Comparison of ENCODE assay signal across 24 cellular contexts in the genomic region with DNA sequence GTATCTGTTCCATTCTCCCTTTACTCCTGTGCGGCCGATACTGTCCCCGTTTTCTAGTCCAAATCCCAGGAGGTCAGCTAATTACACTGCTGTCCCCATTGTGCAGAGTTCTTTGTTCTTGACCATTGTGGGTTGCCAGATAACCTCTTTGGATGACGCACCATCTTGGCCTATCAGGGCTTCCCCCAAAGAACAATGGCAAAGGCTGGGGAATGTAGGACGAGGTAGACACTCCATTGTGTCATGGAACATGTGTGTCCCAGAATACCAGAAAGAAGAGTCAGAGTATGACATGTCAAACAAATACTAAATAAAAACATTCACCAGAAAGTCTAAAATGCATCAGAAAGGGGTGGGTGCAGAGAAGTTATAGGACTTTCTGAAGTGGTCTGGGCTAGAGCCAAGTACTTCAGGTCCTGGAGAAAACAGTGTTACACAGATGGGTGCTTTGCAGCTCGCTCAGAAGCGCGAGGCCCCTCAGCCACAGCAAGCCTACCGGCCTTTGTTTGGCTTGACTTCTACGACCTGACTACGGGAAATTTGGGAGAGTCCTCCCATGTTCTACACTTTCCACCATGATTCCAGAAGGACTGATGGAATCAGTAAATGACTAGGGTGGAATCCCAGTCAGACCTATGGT.
DNase-seq lines count a peak whose midpoint lies in the region; ATAC-seq, FAIRE-seq and TF ChIP-seq lines count a peak whose summit lies in the region.
"Had no signal": no experiment of that assay in that cellular context is flagged by ENCODE, and none has a peak within 500 bp of the region (broad histone marks: within the 10 kb centered on the region; RNA-seq: fewer than 3 reads in every experiment).

No MANE protein-coding gene starts in this region.

- H3K9me3 ChIP-seq in K562 (replicated peaks; ENCODE audit: control insufficient read depth, insufficient read depth, low read depth, low read length) (no peaks in the 10 kb centered on the region), neuronal stem cell (replicated peaks in 1 of 2; ENCODE audit: control insufficient read depth in 2 of 2, insufficient read depth in 1 of 2, low read depth in 1 of 2, low read length in 2 of 2) (peaks cover 0 to 2% of the 10 kb centered on the region in 2 donors)
- H3K9me3 ChIP-seq: BLaER1, Caco-2, HAP-1 had no signal

- H3K36me3 ChIP-seq in K562 (ENCODE audit: control insufficient read depth, insufficient read depth, low read length) (no peaks in the 10 kb centered on the region), neuronal stem cell (replicated peaks in 1 of 2; ENCODE audit: control insufficient read depth in 2 of 2, insufficient read depth in 2 of 2, low read length in 2 of 2) (no peaks in the 10 kb centered on the region)
- H3K36me3 ChIP-seq: BLaER1, HAP-1 had no signal

- CTCF ChIA-PET in activated CD4-positive, alpha-beta T cell treated with anti-CD3 and anti-CD28 coated beads, Interleukin-2, amount 10 ng/mL, durations not matched to agents 7 days and 5 days (lab: Charles Lee) = interaction anchor here (1.3 kb wide), 1 partner anchor 23 kb away, joined by 5 read pairs; no protein-coding TSS in a partner anchor
- CTCF ChIA-PET in K562 (lab: Yijun Ruan, JAX; ENCODE audit: low intra/inter-chr PET ratio) = no interaction called here

- no peak overlapping the region for H2BK5ac ChIP-seq in neuronal stem cell (ENCODE audit: low read length)

- ATAC-seq in K562 (no peak), GM18907 (IDR thresholded peaks at IDR 0.05; ENCODE audit: unreplicated experiment) (no peak)
- no peak for ATAC-seq in natural killer cell treated with Interleukin-12 subunit alpha and Interleukin-12 subunit beta and Interleukin-15 and Interleukin-18, amount 100 ng/mL, for 72 hours
- ATAC-seq: CD8-positive, alpha-beta T cell had no signal

- POLR2A ChIA-PET in activated CD4-positive, alpha-beta T cell treated with anti-CD3 and anti-CD28 coated beads, Interleukin-2, amount 10 ng/mL, durations not matched to agents 7 days and 5 days (lab: Charles Lee) = no interaction called here
- POLR2A ChIA-PET in K562 (lab: Yijun Ruan, JAX) = no interaction called here

- H4K20me1 ChIP-seq in K562 (replicated peaks; ENCODE audit: control insufficient read depth, insufficient read depth, low read length) = no peaks in the 10 kb centered on the region
- H4K20me1 ChIP-seq: BLaER1 had no signal

- no peak overlapping the region for H2BK120ac ChIP-seq in neuronal stem cell (ENCODE audit: low read depth, low read length)

- H3K9ac ChIP-seq in K562 (ENCODE audit: insufficient read depth in 1 of 2, low read depth in 2 of 2, low read length in 2 of 2) (no peak overlapping the region), neuronal stem cell (ENCODE audit: low read depth, low read length, poor library complexity) (no peak overlapping the region)
- H3K9ac ChIP-seq: BLaER1 had no signal

- no peak for TF ChIP-seq EP300 in K562 (IDR thresholded peaks at IDR 0.05; ENCODE audit: low read length)

- peaks cover 2% of the 10 kb centered on the region for H3K27me3 Mint-ChIP-seq in activated CD4-positive, alpha-beta T cell treated with anti-CD3 and anti-CD28 coated beads, Interleukin-2, amount 10 ng/mL, durations not matched to agents 24 days and 14 days
- H3K27me3 Mint-ChIP-seq in activated CD4-positive, alpha-beta T cell treated with anti-CD3 and anti-CD28 coated beads, Interleukin-2, amount 10 ng/mL, durations not matched to agents 7 days and 5 days = no peaks in the 10 kb centered on the region
- peaks cover 7 to 9% of the 10 kb centered on the region in 2 donors for H3K27me3 Mint-ChIP-seq in natural killer cell treated with Interleukin-12 subunit alpha and Interleukin-12 subunit beta and Interleukin-15 and Interleukin-18, amount 100 ng/mL, for 72 hours
- H3K27me3 Mint-ChIP-seq: B cell had no signal

- no peaks in the 10 kb centered on the region for H3K9me1 ChIP-seq in K562 (ENCODE audit: control insufficient read depth, insufficient read depth, low read length)

- 56% methylated on average over 11 of the region's 11 CpGs for WGBS in K562 (ENCODE audit: insufficient coverage, low coverage, missing lambda C conversion rate)
- WGBS in neuronal stem cell (ENCODE audit: extremely low coverage in 2 of 2, insufficient read length in 2 of 2, insufficient replicate concordance in 1 of 2), 2 donors = no CpG with 5 or more reads among the region's 11 CpGs

- FAIRE-seq in K562 (lab: Jason Lieb, UNC) = no peak
- FAIRE-seq: A204.1, G401.6, GM12892, GM19239, H54 had no signal

- H2AK5ac ChIP-seq in neuronal stem cell (ENCODE audit: low read depth, low read length) = no peak overlapping the region

- H3K23ac ChIP-seq in neuronal stem cell (ENCODE audit: low read depth, low read length, poor library complexity) = no peak overlapping the region

- H3K27me3 ChIP-seq in K562 (ENCODE audit: control insufficient read depth in 2 of 2, insufficient read depth in 2 of 2, low read length in 2 of 2) (no peaks in the 10 kb centered on the region), neuronal stem cell (ENCODE audit: control insufficient read depth in 3 of 3, insufficient read depth in 3 of 3, low read depth in 1 of 3, low read length in 3 of 3) (no peaks in the 10 kb centered on the region)
- H3K27me3 ChIP-seq: BLaER1 had no signal

- no peak for TF ChIP-seq RAD21 in K562 (CRISPR knock-in tag; conservative IDR thresholded peaks at IDR 0.05 in 1 of 2, IDR thresholded peaks at IDR 0.05 in 1 of 2)

- H2BK15ac ChIP-seq in neuronal stem cell (ENCODE audit: low read length) = no peak overlapping the region

- no peak for TF ChIP-seq POLR2A in K562 (conservative IDR thresholded peaks at IDR 0.05)

- no peak overlapping the region for H3K27ac Mint-ChIP-seq in activated CD4-positive, alpha-beta T cell treated with anti-CD3 and anti-CD28 coated beads, Interleukin-2, amount 10 ng/mL, durations not matched to agents 24 days and 14 days
- H3K27ac Mint-ChIP-seq in activated CD4-positive, alpha-beta T cell treated with anti-CD3 and anti-CD28 coated beads, Interleukin-2, amount 10 ng/mL, durations not matched to agents 7 days and 5 days = no peak overlapping the region
- no peak overlapping the region for H3K27ac Mint-ChIP-seq in natural killer cell treated with Interleukin-12 subunit alpha and Interleukin-12 subunit beta and Interleukin-15 and Interleukin-18, amount 100 ng/mL, for 72 hours
- H3K27ac Mint-ChIP-seq: B cell; CD4-positive, CD25-positive, alpha-beta regulatory T cell; CD8-positive, alpha-beta T cell; HFFc6 had no signal

- H3K18ac ChIP-seq in neuronal stem cell (ENCODE audit: low read length) = no peak overlapping the region

- peak overlapping the region; percentile 7; the same call in 1 of the 2 replicates for H2AFZ ChIP-seq in K562 (ENCODE audit: low read depth, low read length)
- H2AFZ ChIP-seq in neuronal stem cell (ENCODE audit: low read length) = peak overlapping the region; percentile 37

- no peaks in the 10 kb centered on the region for H3K4me1 Mint-ChIP-seq in activated CD4-positive, alpha-beta T cell treated with anti-CD3 and anti-CD28 coated beads, Interleukin-2, amount 10 ng/mL, durations not matched to agents 24 days and 14 days
- H3K4me1 Mint-ChIP-seq in activated CD4-positive, alpha-beta T cell treated with anti-CD3 and anti-CD28 coated beads, Interleukin-2, amount 10 ng/mL, durations not matched to agents 7 days and 5 days = peaks cover 5% of the 10 kb centered on the region
- peaks cover 0 to 3% of the 10 kb centered on the region in 2 donors for H3K4me1 Mint-ChIP-seq in natural killer cell treated with Interleukin-12 subunit alpha and Interleukin-12 subunit beta and Interleukin-15 and Interleukin-18, amount 100 ng/mL, for 72 hours (ENCODE audit: low read depth in 2 of 2)

- H3K4me3 ChIP-seq in K562 (no peak overlapping the region), neuronal stem cell (ENCODE audit: low read length in 2 of 2) (no peak overlapping the region)
- H3K4me3 ChIP-seq: BLaER1, HAP-1 had no signal

- no peak overlapping the region for H3K27ac ChIP-seq in K562 (ENCODE audit: extremely low read depth, low read depth, low read length)
- H3K27ac ChIP-seq in neuronal stem cell (replicated peaks; ENCODE audit: low read length) = no peak overlapping the region
- H3K27ac ChIP-seq: 22Rv1, BLaER1, C4-2B had no signal

- H3K14ac ChIP-seq in neuronal stem cell (ENCODE audit: low read length) = no peak overlapping the region

- no peak overlapping the region for H4K8ac ChIP-seq in neuronal stem cell (ENCODE audit: low read depth, low read length)

- no peak overlapping the region for H3K4ac ChIP-seq in neuronal stem cell (ENCODE audit: low read length)

- H3K4me2 ChIP-seq in K562 (ENCODE audit: insufficient read depth, low read length) (no peak overlapping the region), neuronal stem cell (ENCODE audit: insufficient read depth, low read length, poor library complexity, severe bottlenecking) (no peak overlapping the region)
- H3K4me2 ChIP-seq: BLaER1 had no signal

- H3K79me2 ChIP-seq in K562 (ENCODE audit: control insufficient read depth, insufficient read depth, low read length) = no peaks in the 10 kb centered on the region

- DNase-seq in activated CD4-positive, alpha-beta T cell treated with anti-CD3 and anti-CD28 coated beads, Interleukin-2, amount 10 ng/mL, durations not matched to agents 24 days and 14 days = peak; percentile 41
- DNase-seq in activated CD4-positive, alpha-beta T cell treated with anti-CD3 and anti-CD28 coated beads, Interleukin-2, amount 10 ng/mL, durations not matched to agents 7 days and 5 days = no peak
- no peak for DNase-seq in K562 (ENCODE audit: extremely low read depth in 1 of 4, low spot score in 3 of 4)
- DNase-seq in neuronal stem cell (ENCODE audit: low spot score) = no peak
- DNase-seq in hippocampal formation (lab: John Stamatoyannopoulos, UW) = no peak
- DNase-seq in natural killer cell treated with Interleukin-12 subunit alpha and Interleukin-12 subunit beta and Interleukin-15 and Interleukin-18, amount 100 ng/mL, for 72 hours (ENCODE audit: low spot score) = no peak
- DNase-seq: Caco-2; CD4-positive, CD25-positive, alpha-beta regulatory T cell; CD8-positive, alpha-beta T cell; DMS153; DND-41; GOT3; HFFc6 had no signal

- intact Hi-C loops in activated CD4-positive, alpha-beta T cell treated with anti-CD3 and anti-CD28 coated beads, Interleukin-2, amount 10 ng/mL, durations not matched to agents 24 days and 14 days (cut with micrococcal nuclease) = no loop called here
- intact Hi-C loops in K562 (cut with micrococcal nuclease) = no loop called here

- BruUV-seq in K562 (replicated peaks; lab: Mats Ljungman, UMichigan) = no TSS peak

- H3K4me3 Mint-ChIP-seq in activated CD4-positive, alpha-beta T cell treated with anti-CD3 and anti-CD28 coated beads, Interleukin-2, amount 10 ng/mL, durations not matched to agents 24 days and 14 days = no peak overlapping the region
- H3K4me3 Mint-ChIP-seq in activated CD4-positive, alpha-beta T cell treated with anti-CD3 and anti-CD28 coated beads, Interleukin-2, amount 10 ng/mL, durations not matched to agents 7 days and 5 days = no peak overlapping the region
- no peak overlapping the region for H3K4me3 Mint-ChIP-seq in natural killer cell treated with Interleukin-12 subunit alpha and Interleukin-12 subunit beta and Interleukin-15 and Interleukin-18, amount 100 ng/mL, for 72 hours
- H3K4me3 Mint-ChIP-seq: B cell; CD8-positive, alpha-beta T cell; HFFc6 had no signal

- no peaks in the 10 kb centered on the region for H3K36me3 Mint-ChIP-seq in activated CD4-positive, alpha-beta T cell treated with anti-CD3 and anti-CD28 coated beads, Interleukin-2, amount 10 ng/mL, durations not matched to agents 24 days and 14 days (ENCODE audit: low read depth)
- no peaks in the 10 kb centered on the region for H3K36me3 Mint-ChIP-seq in activated CD4-positive, alpha-beta T cell treated with anti-CD3 and anti-CD28 coated beads, Interleukin-2, amount 10 ng/mL, durations not matched to agents 7 days and 5 days (ENCODE audit: low read depth)
- no peaks in the 10 kb centered on the region for H3K36me3 Mint-ChIP-seq in natural killer cell treated with Interleukin-12 subunit alpha and Interleukin-12 subunit beta and Interleukin-15 and Interleukin-18, amount 100 ng/mL, for 72 hours
- H3K36me3 Mint-ChIP-seq: CD4-positive, CD25-positive, alpha-beta regulatory T cell; CD8-positive, alpha-beta T cell had no signal

- H3K4me1 ChIP-seq in K562 (replicated peaks in 1 of 2; ENCODE audit: control insufficient read depth in 2 of 2, insufficient read depth in 2 of 2, low read length in 2 of 2) = peaks cover 0 to 9% of the 10 kb centered on the region in 2 experiments; a peak in 3 of 5 replicates
- peaks cover 6 to 8% of the 10 kb centered on the region in 2 donors for H3K4me1 ChIP-seq in neuronal stem cell (ENCODE audit: control insufficient read depth in 2 of 2, insufficient read depth in 1 of 2, low read depth in 1 of 2, low read length in 2 of 2)
- H3K4me1 ChIP-seq: BLaER1, HAP-1 had no signal

- no peak overlapping the region for H2BK12ac ChIP-seq in neuronal stem cell (ENCODE audit: low read length)

- H4K91ac ChIP-seq in neuronal stem cell (ENCODE audit: low read depth, low read length, poor library complexity) = no peak overlapping the region

- in situ Hi-C loops in K562 (cut with MboI) = no loop called here

- H3K79me1 ChIP-seq in neuronal stem cell (ENCODE audit: low read depth, low read length) = no peaks in the 10 kb centered on the region

- H3K9me3 Mint-ChIP-seq in activated CD4-positive, alpha-beta T cell treated with anti-CD3 and anti-CD28 coated beads, Interleukin-2, amount 10 ng/mL, durations not matched to agents 24 days and 14 days = peaks cover 3% of the 10 kb centered on the region
- H3K9me3 Mint-ChIP-seq in activated CD4-positive, alpha-beta T cell treated with anti-CD3 and anti-CD28 coated beads, Interleukin-2, amount 10 ng/mL, durations not matched to agents 7 days and 5 days = no peaks in the 10 kb centered on the region
- no peaks in the 10 kb centered on the region for H3K9me3 Mint-ChIP-seq in natural killer cell treated with Interleukin-12 subunit alpha and Interleukin-12 subunit beta and Interleukin-15 and Interleukin-18, amount 100 ng/mL, for 72 hours
- H3K9me3 Mint-ChIP-seq: CD8-positive, alpha-beta T cell; HFFc6 had no signal

- no peak for TF ChIP-seq CTCF in K562 (IDR thresholded peaks at IDR 0.05 in 2 of 3, conservative IDR thresholded peaks at IDR 0.05 in 1 of 3; ENCODE audit: insufficient read depth in 2 of 3, low read depth in 1 of 3, low read length in 3 of 3)
